In the genomic region with DNA sequence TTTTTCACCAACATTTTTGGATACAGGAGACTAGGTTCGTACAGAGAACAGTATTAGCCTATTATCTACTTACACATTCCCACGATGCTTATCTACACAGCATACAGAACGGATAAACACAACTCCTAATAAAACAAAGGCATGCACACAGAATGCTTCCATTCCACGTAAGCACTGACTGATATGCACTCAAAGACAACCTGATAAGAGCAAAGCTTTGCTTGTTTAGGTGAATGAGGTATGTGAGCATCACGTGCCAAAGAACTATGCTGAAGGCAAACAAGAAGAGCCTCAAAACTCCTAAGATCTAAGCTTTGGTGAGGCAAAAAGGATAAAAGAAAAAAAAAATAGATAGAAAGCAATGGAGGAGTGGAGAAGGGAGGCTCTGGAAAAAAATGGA, we compare ENCODE assay signal across 20 cellular contexts.
"Had no signal": no experiment of that assay in that cellular context is flagged by ENCODE, and none has a peak within 500 bp of the region (broad histone marks: within the 10 kb centered on the region; RNA-seq: fewer than 3 reads in every experiment).

No MANE protein-coding gene starts in this region.

- H3K27me3 ChIP-seq: cardiac muscle cell, dorsolateral prefrontal cortex, right atrium auricular region, suprapubic skin, upper lobe of left lung had no signal

- H3K4me3 ChIP-seq: cardiac muscle cell, dorsolateral prefrontal cortex, lung, right atrium auricular region, skin epidermis, suprapubic skin, upper lobe of left lung had no signal

- ATAC-seq: left lobe of liver; stimulated activated naive CD8-positive, alpha-beta T cell treated with anti-CD3 and anti-CD28 coated beads, Interleukin-15, amount 100 ng/mL, for 72 hours had no signal

- H3K4me1 Mint-ChIP-seq: stimulated activated naive CD8-positive, alpha-beta T cell treated with anti-CD3 and anti-CD28 coated beads, Interleukin-15, amount 100 ng/mL, for 72 hours had no signal

- H3K9me3 ChIP-seq: right atrium auricular region had no signal

- H3K4me3 Mint-ChIP-seq: activated naive CD8-positive, alpha-beta T cell treated with anti-CD3 and anti-CD28 coated beads for 36 hours; activated T-helper 1 cell treated with anti-CD3 and anti-CD28 coated beads, Interleukin-12 subunit alpha, Interleukin-12 subunit beta, Interleukin-2, Interleukin-4 antibody, amounts not matched to agents 30 ng/mL and 10 ng/mL and 1 ng/mL, durations not matched to agents 14 hours and 24 hours and 36 hours; stimulated activated naive CD8-positive, alpha-beta T cell treated with anti-CD3 and anti-CD28 coated beads, Interleukin-15, amount 100 ng/mL, for 72 hours; T-helper 1 cell treated with Interleukin-12 subunit alpha and Interleukin-12 subunit beta and Interleukin-4 antibody, amounts not matched to agents 30 μg/mL and 1 μg/mL, for 36 hours had no signal

- H3K27ac Mint-ChIP-seq: activated naive CD8-positive, alpha-beta T cell treated with anti-CD3 and anti-CD28 coated beads for 36 hours; activated T-helper 1 cell treated with anti-CD3 and anti-CD28 coated beads, Interleukin-12 subunit alpha, Interleukin-12 subunit beta, Interleukin-2, Interleukin-4 antibody, amounts not matched to agents 30 ng/mL and 10 ng/mL and 1 ng/mL, durations not matched to agents 14 hours and 24 hours and 36 hours; stimulated activated naive CD8-positive, alpha-beta T cell treated with anti-CD3 and anti-CD28 coated beads, Interleukin-15, amount 100 ng/mL, for 72 hours; T-helper 1 cell treated with Interleukin-12 subunit alpha and Interleukin-12 subunit beta and Interleukin-4 antibody, amounts not matched to agents 30 μg/mL and 1 μg/mL, for 36 hours had no signal

- H3K36me3 ChIP-seq: cardiac muscle cell, right atrium auricular region, suprapubic skin, upper lobe of left lung, WERI-Rb-1 had no signal

- DNase-seq: activated CD4-positive, alpha-beta T cell treated with anti-CD3 and anti-CD28 coated beads, Interleukin-2, amount 50 U/mL, for 48 hours; activated gamma-delta T cell treated with Interleukin-2 at 50 U/mL for 16 hours; activated naive CD8-positive, alpha-beta T cell treated with anti-CD3 and anti-CD28 coated beads for 36 hours; amniotic stem cell; dorsolateral prefrontal cortex; midbrain; occipital lobe; posterior cingulate gyrus; stimulated activated CD4-positive, alpha-beta T cell treated with anti-CD3 and anti-CD28 coated beads, Interleukin-4, amount 100 ng/mL, for 1 hour; stimulated activated naive CD8-positive, alpha-beta T cell treated with anti-CD3 and anti-CD28 coated beads, Interleukin-15, amount 100 ng/mL, for 72 hours; upper lobe of left lung; WERI-Rb-1 had no signal

- H3K27me3 Mint-ChIP-seq: activated naive CD8-positive, alpha-beta T cell treated with anti-CD3 and anti-CD28 coated beads for 36 hours; stimulated activated naive CD8-positive, alpha-beta T cell treated with anti-CD3 and anti-CD28 coated beads, Interleukin-15, amount 100 ng/mL, for 72 hours had no signal

- H3K4me1 ChIP-seq: suprapubic skin, upper lobe of left lung had no signal
